Comparison of ENCODE assay signal across 1 cellular context in the genomic region with DNA sequence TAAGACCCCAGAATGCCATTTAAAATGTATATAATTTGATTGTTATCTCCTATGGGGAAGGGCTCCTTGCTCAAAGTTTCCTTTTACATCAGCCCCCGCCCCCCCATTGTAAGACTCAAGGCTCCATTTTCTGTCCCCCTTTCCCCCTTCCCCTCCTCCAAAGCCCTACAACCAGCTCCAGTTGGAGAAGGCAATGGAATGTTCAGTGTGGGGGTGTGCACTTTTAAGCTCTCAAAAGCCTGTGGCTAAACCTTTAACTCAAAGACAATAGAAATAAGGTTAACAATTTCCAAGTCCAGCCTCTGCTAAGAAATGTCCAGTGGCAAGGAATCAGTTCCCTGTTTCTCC.
TF ChIP-seq lines count a peak whose summit lies in the region.

No MANE protein-coding gene starts in this region.

TF ChIP-seq in SK-N-SH, 30 proteins besides CTCF, POLR2A, EP300 and RAD21 (continued from another document):
- TF ChIP-seq RFX5 (IDR thresholded peaks at IDR 0.05; ENCODE audit: low read length) (no peak), JUND (IDR thresholded peaks at IDR 0.05) (no peak), TAF1 (IDR thresholded peaks at IDR 0.05; ENCODE audit: borderline replicate concordance, low read depth, low read length) (no peak), NFIC (IDR thresholded peaks at IDR 0.05; ENCODE audit: borderline replicate concordance) (no peak)
- TF ChIP-seq, protein P1, sequence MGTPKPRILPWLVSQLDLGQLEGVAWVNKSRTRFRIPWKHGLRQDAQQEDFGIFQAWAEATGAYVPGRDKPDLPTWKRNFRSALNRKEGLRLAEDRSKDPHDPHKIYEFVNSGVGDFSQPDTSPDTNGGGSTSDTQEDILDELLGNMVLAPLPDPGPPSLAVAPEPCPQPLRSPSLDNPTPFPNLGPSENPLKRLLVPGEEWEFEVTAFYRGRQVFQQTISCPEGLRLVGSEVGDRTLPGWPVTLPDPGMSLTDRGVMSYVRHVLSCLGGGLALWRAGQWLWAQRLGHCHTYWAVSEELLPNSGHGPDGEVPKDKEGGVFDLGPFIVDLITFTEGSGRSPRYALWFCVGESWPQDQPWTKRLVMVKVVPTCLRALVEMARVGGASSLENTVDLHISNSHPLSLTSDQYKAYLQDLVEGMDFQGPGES (IDR thresholded peaks at IDR 0.05; ENCODE audit: low read depth, low read length) = no peak
